8 cellular contexts compared by ENCODE assay signal in the genomic region with DNA sequence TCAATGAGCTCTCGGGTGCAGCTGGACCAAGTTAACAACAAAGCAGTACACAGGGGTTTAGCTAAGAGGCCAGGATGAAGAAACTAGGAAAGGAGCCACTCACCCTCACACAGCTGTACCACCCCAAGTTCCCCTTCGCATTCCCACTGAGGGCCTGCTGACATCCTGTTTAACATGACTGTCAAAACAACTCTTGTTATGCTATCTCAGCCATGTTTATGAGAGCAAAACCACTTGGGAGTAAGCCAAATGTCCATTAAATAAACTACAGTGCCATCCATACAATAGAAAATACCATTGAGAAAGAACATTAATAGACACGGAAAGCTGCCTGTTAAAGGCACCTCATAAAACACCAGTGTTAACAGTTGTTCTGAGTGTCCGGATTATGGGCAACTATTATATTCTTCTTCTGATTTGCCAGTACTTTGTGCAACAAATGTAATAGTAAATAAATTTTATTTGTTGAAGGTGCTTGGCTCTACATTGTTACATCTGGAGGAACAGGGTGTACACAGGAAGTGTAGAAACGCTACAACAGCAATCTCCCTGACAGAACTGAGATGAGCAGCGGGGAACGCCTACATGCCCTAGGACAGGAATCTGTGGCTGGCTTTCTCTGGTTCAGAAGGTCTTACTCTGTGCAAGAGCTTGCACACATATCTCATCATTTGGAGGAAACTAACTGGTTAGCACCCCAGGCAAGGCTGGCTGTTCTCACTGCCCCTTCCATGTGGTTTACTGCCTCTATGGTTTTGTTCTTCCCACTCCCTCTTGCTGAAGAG.
DNase-seq lines count a peak whose midpoint lies in the region; ATAC-seq and TF ChIP-seq lines count a peak whose summit lies in the region.

No MANE protein-coding gene starts in this region.

- H3K27me3 ChIP-seq in ACC112 (ENCODE audit: insufficient read depth, low read length) (no peaks in the 10 kb centered on the region), right lobe of liver (no peaks in the 10 kb centered on the region), HAP-1 (ENCODE audit: low read depth) (peaks cover 2% of the 10 kb centered on the region; the same call in 1 of the 2 replicates)

- 60% methylated on average over 7 of the region's 7 CpGs for WGBS in right lobe of liver (ENCODE audit: insufficient coverage, low coverage, low lambda C conversion rate, missing lambda C conversion rate)

- H3K9me3 ChIP-seq in KOPT-K1 (ENCODE audit: insufficient read depth, low read length, poor library complexity, severe bottlenecking): no peaks in the 10 kb centered on the region
- no peaks in the 10 kb centered on the region for H3K9me3 ChIP-seq in right lobe of liver
- H3K9me3 ChIP-seq in HAP-1: no peaks in the 10 kb centered on the region

- H3K79me2 ChIP-seq in ACC112 (ENCODE audit: control insufficient read depth, insufficient read depth, low read length, unreplicated experiment): no peaks in the 10 kb centered on the region

- H3K4me3 Mint-ChIP-seq in activated T-cell treated with anti-CD3 and anti-CD28 coated beads, Interleukin-2, amount 50 U/mL, for 4 hours: no peak overlapping the region

- peak overlapping the region; percentile 31 for H2AFZ ChIP-seq in ACC112 (ENCODE audit: low read length, unreplicated experiment)

- peaks cover 65% of the 10 kb centered on the region for H3K4me1 Mint-ChIP-seq in activated T-cell treated with anti-CD3 and anti-CD28 coated beads, Interleukin-2, amount 50 U/mL, for 4 hours (ENCODE audit: low read depth)

- no peak overlapping the region for H3K27ac ChIP-seq in ACC112 (ENCODE audit: low read depth, low read length)
- peak overlapping the region; percentile 53 for H3K27ac ChIP-seq in KOPT-K1 (ENCODE audit: low read depth, low read length, poor library complexity, severe bottlenecking)
- peak overlapping the region in 1 of 3 donors; percentile 12 for H3K27ac ChIP-seq in right lobe of liver

- H3K36me3 Mint-ChIP-seq in activated T-cell treated with anti-CD3 and anti-CD28 coated beads, Interleukin-2, amount 50 U/mL, for 4 hours (ENCODE audit: insufficient read depth): no peaks in the 10 kb centered on the region

- no peaks in the 10 kb centered on the region for H3K9me3 Mint-ChIP-seq in activated T-cell treated with anti-CD3 and anti-CD28 coated beads, Interleukin-2, amount 50 U/mL, for 4 hours

- H3K27me3 Mint-ChIP-seq in activated T-cell treated with anti-CD3 and anti-CD28 coated beads, Interleukin-2, amount 50 U/mL, for 4 hours (ENCODE audit: low read depth): no peaks in the 10 kb centered on the region

- TF ChIP-seq POLR2A in right lobe of liver (IDR thresholded peaks at IDR 0.05): no peak

- TF ChIP-seq CTCF in right lobe of liver (IDR thresholded peaks at IDR 0.05): no peak

- no peak for DNase-seq in activated T-cell treated with anti-CD3 and anti-CD28 coated beads, Interleukin-2, amount 50 U/mL, for 4 hours
- no peak for DNase-seq in right lobe of liver
- no peak for DNase-seq in SW480 (ENCODE audit: low spot score)
- DNase-seq in NCI-H2081 treated with DMSO at 0.1 percent for 48 hours (lab: John Stamatoyannopoulos, UW): no peak
- no peak for DNase-seq in HAP-1 (ENCODE audit: low spot score in 2 of 2)

- ATAC-seq in GM18873 (IDR thresholded peaks at IDR 0.05; ENCODE audit: low FRiP score, unreplicated experiment) (peak; percentile 53), right lobe of liver (peak; percentile 46 to 83 (median 74))
- peak; percentile 59 to 79 for ATAC-seq in activated T-cell treated with anti-CD3 and anti-CD28 coated beads, Interleukin-2, amount 50 U/mL, for 4 hours

- peaks cover 10% of the 10 kb centered on the region for H3K4me1 ChIP-seq in ACC112 (ENCODE audit: control insufficient read depth, insufficient read depth, low read length, unreplicated experiment)
- H3K4me1 ChIP-seq in right lobe of liver: peaks cover 0 to 5% (median 0%) of the 10 kb centered on the region in 4 donors
- H3K4me1 ChIP-seq in HAP-1: no peaks in the 10 kb centered on the region

- no peaks in the 10 kb centered on the region for H3K36me3 ChIP-seq in ACC112 (ENCODE audit: insufficient read depth, low read length)
- H3K36me3 ChIP-seq in KOPT-K1 (ENCODE audit: insufficient read depth, low read length): no peaks in the 10 kb centered on the region
- H3K36me3 ChIP-seq in right lobe of liver: no peaks in the 10 kb centered on the region
- H3K36me3 ChIP-seq in HAP-1 (replicated peaks): no peaks in the 10 kb centered on the region

- in situ Hi-C loops in HAP-1 (cut with MboI; ENCODE audit: low sequenced_read_pairs): no loop called here

- H3K4me3 ChIP-seq in ACC112 (ENCODE audit: low read depth, low read length) (no peak overlapping the region), right lobe of liver (no peak overlapping the region), HAP-1 (no peak overlapping the region)

- intact Hi-C loops in right lobe of liver (cut with DNase I): no loop called here
